In the genomic region with DNA sequence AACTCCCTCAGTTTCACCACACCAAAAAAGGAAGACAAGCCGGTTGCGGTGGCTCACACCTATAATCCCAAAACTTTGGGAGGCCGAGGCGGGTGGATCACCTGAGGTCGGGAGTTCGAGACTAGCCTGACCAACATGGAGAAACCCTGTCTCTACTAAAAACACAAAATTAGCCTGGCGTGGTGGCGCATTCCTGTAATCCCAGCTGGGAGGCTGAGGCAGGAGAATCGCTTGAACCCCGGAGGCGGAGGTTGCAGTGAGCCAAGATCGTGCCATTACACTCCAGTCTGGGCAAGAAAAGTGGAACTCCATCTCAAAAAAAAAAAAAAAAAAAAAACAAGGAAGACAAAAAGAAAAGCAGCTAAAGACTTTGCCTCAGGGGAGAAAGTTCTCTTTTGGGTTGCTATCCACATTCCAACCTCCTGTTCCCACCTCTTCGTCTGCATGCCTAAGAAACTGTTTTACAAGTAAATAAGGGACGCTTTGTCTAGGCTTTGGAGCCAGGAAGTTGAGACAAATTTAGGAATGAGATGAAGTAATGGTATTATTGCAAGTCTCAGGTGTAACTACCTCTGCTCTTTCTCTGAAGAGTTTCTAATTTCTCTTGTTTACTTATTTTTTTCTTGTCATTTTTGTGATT, we compare ENCODE assay signal across 12 cellular contexts. TPM values are rescaled to one million over a fixed set of nuclear protein-coding genes. Genes with fewer than 3 reads are reported as not detected.
DNase-seq lines count a peak whose midpoint lies in the region; ATAC-seq and TF ChIP-seq lines count a peak whose summit lies in the region.
"Not testable (repeated sequence)": the region's sequence is repeated elsewhere in the genome, so short reads cannot be mapped to it uniquely, and the experiment has no call there.
"Had no signal": no experiment of that assay in that cellular context is flagged by ENCODE, and none has a peak within 500 bp of the region (broad histone marks: within the 10 kb centered on the region; RNA-seq: fewer than 3 reads in every experiment).

No MANE protein-coding gene starts in this region.

- H3K27ac ChIP-seq in HUES64 (ENCODE audit: low read depth, low read length) = peak overlapping the region; percentile 93
- H3K27ac ChIP-seq in neuronal stem cell (replicated peaks; ENCODE audit: low read length) = peak overlapping the region; percentile 8

- H3K4me1 ChIP-seq in HUES64 (ENCODE audit: insufficient read depth, low read length) = peaks cover 40% of the 10 kb centered on the region
- H3K4me1 ChIP-seq in neuronal stem cell (ENCODE audit: control insufficient read depth in 2 of 2, insufficient read depth in 1 of 2, low read depth in 1 of 2, low read length in 2 of 2) = peaks cover 0 to 15% of the 10 kb centered on the region in 2 donors

- H2AFZ ChIP-seq in neuronal stem cell (ENCODE audit: low read length) = not testable (repeated sequence)

- H2BK15ac ChIP-seq in neuronal stem cell (ENCODE audit: low read length) = not testable (repeated sequence)

- not testable (repeated sequence) for H3K4ac ChIP-seq in neuronal stem cell (ENCODE audit: low read length)

- ATAC-seq in WTC11 = peak; percentile 68

- not testable (repeated sequence) for H3K27me3 Mint-ChIP-seq in WTC11 (ENCODE audit: low read depth)

- not testable (repeated sequence) for H3K14ac ChIP-seq in neuronal stem cell (ENCODE audit: low read length)

- not testable (repeated sequence) for H3K9me3 Mint-ChIP-seq in WTC11

- H3K23ac ChIP-seq in neuronal stem cell (ENCODE audit: low read depth, low read length, poor library complexity) = not testable (repeated sequence)

- not testable (repeated sequence) for H3K9me3 ChIP-seq in HUES64 (ENCODE audit: insufficient read depth, low read depth, low read length); neuronal stem cell (replicated peaks in 1 of 2; ENCODE audit: control insufficient read depth in 2 of 2, insufficient read depth in 1 of 2, low read depth in 1 of 2, low read length in 2 of 2)

- H4K8ac ChIP-seq in neuronal stem cell (ENCODE audit: low read depth, low read length) = not testable (repeated sequence)

- peak overlapping the region; percentile 49 for H3K4me3 Mint-ChIP-seq in WTC11

- not testable (repeated sequence) for H4K91ac ChIP-seq in neuronal stem cell (ENCODE audit: low read depth, low read length, poor library complexity)

- peak; percentile 95 for DNase-seq in ELF-1 (ENCODE audit: low read depth, low spot score)
- not testable (repeated sequence) for DNase-seq in WTC11 (ENCODE audit: low spot score); neuronal stem cell (ENCODE audit: low spot score)
- peak; percentile 24 for DNase-seq in dedifferentiated amniotic fluid mesenchymal stem cell (ENCODE audit: extremely low spot score)
- DNase-seq in foreskin melanocyte = peak; percentile 68
- DNase-seq in iPS-NIHi11 (ENCODE audit: low spot score) = peak; percentile 60

- peaks cover 73% of the 10 kb centered on the region for H3K4me1 Mint-ChIP-seq in WTC11

- CTCF ChIA-PET in WTC11 (lab: Charles Lee) = interaction anchor here (0.9 to 8.8 kb wide), 8 partner anchors 11 to 55 kb away, joined by 3 to 192 read pairs (median 5); partner anchors contain the start of gene GABBR1

- not testable (repeated sequence) for H3K4me3 ChIP-seq in HUES64 (ENCODE audit: low read length); neuronal stem cell (ENCODE audit: low read length in 2 of 2)

- not testable (repeated sequence) for H3K36me3 ChIP-seq in HUES64 (ENCODE audit: insufficient read depth, low read length); neuronal stem cell (replicated peaks in 1 of 2; ENCODE audit: control insufficient read depth in 2 of 2, insufficient read depth in 2 of 2, low read length in 2 of 2)

- H3K27me3 ChIP-seq in HUES64 (ENCODE audit: insufficient read depth, low read length); neuronal stem cell (ENCODE audit: control insufficient read depth in 3 of 3, insufficient read depth in 3 of 3, low read depth in 1 of 3, low read length in 3 of 3): not testable (repeated sequence)

- 11% methylated on average over 14 of the region's 14 CpGs for WGBS in HUES64
- WGBS in neuronal stem cell (ENCODE audit: extremely low coverage in 2 of 2, insufficient read length in 2 of 2, insufficient replicate concordance in 1 of 2), 2 donors = no CpG with 5 or more reads among the region's 14 CpGs

- not testable (repeated sequence) for TF ChIP-seq CTCF in WTC11 (IDR thresholded peaks at IDR 0.05)

- peak overlapping the region; percentile 99 for H3K27ac Mint-ChIP-seq in WTC11

- POLR2A ChIA-PET in WTC11 (lab: Charles Lee) = interaction anchor here (0.6 to 2.8 kb wide), 7 partner anchors 8 to 1172 kb away, joined by 3 to 20 read pairs (median 4); no protein-coding TSS in a partner anchor

- H3K18ac ChIP-seq in neuronal stem cell (ENCODE audit: low read length) = not testable (repeated sequence)

- not testable (repeated sequence) for H3K36me3 Mint-ChIP-seq in WTC11

- not testable (repeated sequence) for H3K79me1 ChIP-seq in neuronal stem cell (ENCODE audit: low read depth, low read length)

- H2BK120ac ChIP-seq in neuronal stem cell (ENCODE audit: low read depth, low read length) = not testable (repeated sequence)

- H2BK5ac ChIP-seq in neuronal stem cell (ENCODE audit: low read length) = not testable (repeated sequence)

- H3K9ac ChIP-seq in HUES64 (ENCODE audit: low read depth, low read length) = peak overlapping the region; percentile 50
- not testable (repeated sequence) for H3K9ac ChIP-seq in neuronal stem cell (ENCODE audit: low read depth, low read length, poor library complexity)

- not testable (repeated sequence) for H3K4me2 ChIP-seq in neuronal stem cell (ENCODE audit: insufficient read depth, low read length, poor library complexity, severe bottlenecking)

- not testable (repeated sequence) for H2BK12ac ChIP-seq in neuronal stem cell (ENCODE audit: low read length)

- H2AK5ac ChIP-seq in neuronal stem cell (ENCODE audit: low read depth, low read length) = not testable (repeated sequence)

TF ChIP-seq in WTC11, 78 proteins besides CTCF, POLR2A, EP300 and RAD21 (continues in another document):
- TF ChIP-seq, protein P1, sequence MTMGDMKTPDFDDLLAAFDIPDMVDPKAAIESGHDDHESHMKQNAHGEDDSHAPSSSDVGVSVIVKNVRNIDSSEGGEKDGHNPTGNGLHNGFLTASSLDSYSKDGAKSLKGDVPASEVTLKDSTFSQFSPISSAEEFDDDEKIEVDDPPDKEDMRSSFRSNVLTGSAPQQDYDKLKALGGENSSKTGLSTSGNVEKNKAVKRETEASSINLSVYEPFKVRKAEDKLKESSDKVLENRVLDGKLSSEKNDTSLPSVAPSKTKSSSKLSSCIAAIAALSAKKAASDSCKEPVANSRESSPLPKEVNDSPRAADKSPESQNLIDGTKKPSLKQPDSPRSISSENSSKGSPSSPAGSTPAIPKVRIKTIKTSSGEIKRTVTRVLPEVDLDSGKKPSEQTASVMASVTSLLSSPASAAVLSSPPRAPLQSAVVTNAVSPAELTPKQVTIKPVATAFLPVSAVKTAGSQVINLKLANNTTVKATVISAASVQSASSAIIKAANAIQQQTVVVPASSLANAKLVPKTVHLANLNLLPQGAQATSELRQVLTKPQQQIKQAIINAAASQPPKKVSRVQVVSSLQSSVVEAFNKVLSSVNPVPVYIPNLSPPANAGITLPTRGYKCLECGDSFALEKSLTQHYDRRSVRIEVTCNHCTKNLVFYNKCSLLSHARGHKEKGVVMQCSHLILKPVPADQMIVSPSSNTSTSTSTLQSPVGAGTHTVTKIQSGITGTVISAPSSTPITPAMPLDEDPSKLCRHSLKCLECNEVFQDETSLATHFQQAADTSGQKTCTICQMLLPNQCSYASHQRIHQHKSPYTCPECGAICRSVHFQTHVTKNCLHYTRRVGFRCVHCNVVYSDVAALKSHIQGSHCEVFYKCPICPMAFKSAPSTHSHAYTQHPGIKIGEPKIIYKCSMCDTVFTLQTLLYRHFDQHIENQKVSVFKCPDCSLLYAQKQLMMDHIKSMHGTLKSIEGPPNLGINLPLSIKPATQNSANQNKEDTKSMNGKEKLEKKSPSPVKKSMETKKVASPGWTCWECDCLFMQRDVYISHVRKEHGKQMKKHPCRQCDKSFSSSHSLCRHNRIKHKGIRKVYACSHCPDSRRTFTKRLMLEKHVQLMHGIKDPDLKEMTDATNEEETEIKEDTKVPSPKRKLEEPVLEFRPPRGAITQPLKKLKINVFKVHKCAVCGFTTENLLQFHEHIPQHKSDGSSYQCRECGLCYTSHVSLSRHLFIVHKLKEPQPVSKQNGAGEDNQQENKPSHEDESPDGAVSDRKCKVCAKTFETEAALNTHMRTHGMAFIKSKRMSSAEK (CRISPR knock-in tag; IDR thresholded peaks at IDR 0.05; ENCODE audit: borderline replicate concordance) = peak; percentile 11; the same call in 1 of the 2 replicates
- TF ChIP-seq, protein P2, sequence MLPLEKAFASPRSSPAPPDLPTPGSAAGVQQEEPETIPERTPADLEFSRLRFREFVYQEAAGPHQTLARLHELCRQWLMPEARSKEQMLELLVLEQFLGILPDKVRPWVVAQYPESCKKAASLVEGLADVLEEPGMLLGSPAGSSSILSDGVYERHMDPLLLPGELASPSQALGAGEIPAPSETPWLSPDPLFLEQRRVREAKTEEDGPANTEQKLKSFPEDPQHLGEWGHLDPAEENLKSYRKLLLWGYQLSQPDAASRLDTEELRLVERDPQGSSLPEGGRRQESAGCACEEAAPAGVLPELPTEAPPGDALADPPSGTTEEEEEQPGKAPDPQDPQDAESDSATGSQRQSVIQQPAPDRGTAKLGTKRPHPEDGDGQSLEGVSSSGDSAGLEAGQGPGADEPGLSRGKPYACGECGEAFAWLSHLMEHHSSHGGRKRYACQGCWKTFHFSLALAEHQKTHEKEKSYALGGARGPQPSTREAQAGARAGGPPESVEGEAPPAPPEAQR (CRISPR knock-in tag; IDR thresholded peaks at IDR 0.05) = 0 out of 2 replicates have a peak, but pooled peaks have one; percentile 57
- peak; percentile 43; the same call in 1 of the 2 replicates for TF ChIP-seq FOXK1 (CRISPR knock-in tag; IDR thresholded peaks at IDR 0.05)
- TF ChIP-seq ZNF396 (CRISPR knock-in tag; IDR thresholded peaks at IDR 0.05; ENCODE audit: borderline replicate concordance) = peak; percentile 54; the same call in 1 of the 2 replicates

RNA-seq across cellular contexts. Expression of gene MOG, which starts 4.7 kb away (rescaled TPM):
- polyA plus RNA-seq in HUES64 (2013, experiment 1 of 2) = 0.40 TPM
- 0.44 TPM for polyA plus RNA-seq in HUES64 (2013, experiment 2 of 2)
- 0.55 to 1.2 TPM (median 0.57 TPM) in 3 replicates for total RNA-seq in WTC11 (2021)
- polyA plus RNA-seq in neuronal stem cell (2013, experiment 1 of 2) = 0.32 TPM
- 0.10 TPM for polyA plus RNA-seq in neuronal stem cell (2013, experiment 2 of 2)
- total RNA-seq: Caco-2; CD4-positive, CD25-positive, alpha-beta regulatory T cell; GM12878; K562; Peyer's patch had no signal
- polyA plus RNA-seq: CD4-positive, CD25-positive, alpha-beta regulatory T cell; GM12878; K562 had no signal

RNA-seq across cellular contexts. Expression of gene ZFP57, which starts 19.3 kb away (rescaled TPM):
- 0.70 TPM for polyA plus RNA-seq in HUES64 (2013, experiment 1 of 2)
- polyA plus RNA-seq in HUES64 (2013, experiment 2 of 2) = 0.76 TPM
- total RNA-seq in WTC11 (2021) = 6.0 to 6.4 TPM (median 6.2 TPM) in 3 replicates
- 0.17 TPM for polyA plus RNA-seq in neuronal stem cell (2013, experiment 1 of 2)
- 0.14 TPM for polyA plus RNA-seq in neuronal stem cell (2013, experiment 2 of 2)
- total RNA-seq: Caco-2, GM12878 had no signal
- polyA plus RNA-seq: GM12878 had no signal

RNA-seq across cellular contexts. Expression of gene GABBR1, which starts 28.6 kb away (rescaled TPM):
- 60.5 TPM for polyA plus RNA-seq in HUES64 (2013, experiment 1 of 2)
- polyA plus RNA-seq in HUES64 (2013, experiment 2 of 2) = 49.9 TPM
- total RNA-seq in WTC11 (2021) = 82.5 to 107 TPM (median 83.0 TPM) in 3 replicates
- 36.7 TPM for polyA plus RNA-seq in neuronal stem cell (2013, experiment 1 of 2)
- polyA plus RNA-seq in neuronal stem cell (2013, experiment 2 of 2) = 37.1 TPM
